In the genomic region with DNA sequence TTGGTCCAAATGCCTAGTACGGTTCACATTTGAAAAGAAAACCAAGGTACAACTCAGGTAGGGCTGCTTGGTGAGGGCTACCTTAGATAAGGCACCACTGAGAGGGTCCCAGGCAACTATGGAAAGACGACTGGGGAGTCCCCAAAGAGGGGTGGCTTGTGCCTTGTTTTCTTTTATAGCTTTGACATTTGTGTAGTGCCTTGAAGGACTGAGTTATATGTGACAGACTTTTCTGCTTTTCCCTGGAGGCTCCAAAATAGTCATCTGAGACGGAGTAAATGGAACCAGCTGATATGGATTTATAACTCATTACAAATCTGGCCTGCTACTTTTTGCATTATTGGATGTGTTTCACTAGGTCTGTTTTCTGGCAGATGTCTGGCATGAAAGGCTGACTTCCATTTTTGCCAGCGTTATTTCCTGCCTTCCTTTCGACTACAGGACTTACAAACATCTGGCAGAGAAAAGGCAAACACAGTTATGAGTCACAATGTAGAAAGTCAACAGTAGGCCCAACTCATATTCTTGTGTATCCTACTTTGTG, we compare ENCODE assay signal across 1 cellular context.
TF ChIP-seq lines count a peak whose summit lies in the region.

No MANE protein-coding gene starts in this region.

TF ChIP-seq in HepG2, 621 proteins besides CTCF, POLR2A, EP300 and RAD21 (continued from another document and continues in another):
- TF ChIP-seq, protein P1, sequence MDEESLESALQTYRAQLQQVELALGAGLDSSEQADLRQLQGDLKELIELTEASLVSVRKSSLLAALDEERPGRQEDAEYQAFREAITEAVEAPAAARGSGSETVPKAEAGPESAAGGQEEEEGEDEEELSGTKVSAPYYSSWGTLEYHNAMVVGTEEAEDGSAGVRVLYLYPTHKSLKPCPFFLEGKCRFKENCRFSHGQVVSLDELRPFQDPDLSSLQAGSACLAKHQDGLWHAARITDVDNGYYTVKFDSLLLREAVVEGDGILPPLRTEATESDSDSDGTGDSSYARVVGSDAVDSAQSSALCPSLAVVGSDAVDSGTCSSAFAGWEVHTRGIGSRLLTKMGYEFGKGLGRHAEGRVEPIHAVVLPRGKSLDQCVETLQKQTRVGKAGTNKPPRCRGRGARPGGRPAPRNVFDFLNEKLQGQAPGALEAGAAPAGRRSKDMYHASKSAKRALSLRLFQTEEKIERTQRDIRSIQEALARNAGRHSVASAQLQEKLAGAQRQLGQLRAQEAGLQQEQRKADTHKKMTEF (CRISPR knock-in tag; IDR thresholded peaks at IDR 0.05) = peak; percentile 36; the same call in 1 of the 2 replicates
- no peak for TF ChIP-seq STAT5B (CRISPR knock-in tag; IDR thresholded peaks at IDR 0.05)
- no peak for TF ChIP-seq CBX5 (CRISPR knock-in tag; IDR thresholded peaks at IDR 0.05; ENCODE audit: borderline replicate concordance)
- TF ChIP-seq MAZ (IDR thresholded peaks at IDR 0.05; ENCODE audit: borderline replicate concordance, low read depth, low read length) = no peak
- no peak for TF ChIP-seq MAZ (CRISPR knock-in tag; IDR thresholded peaks at IDR 0.05; ENCODE audit: low read depth)
- TF ChIP-seq ZFP37 (CRISPR knock-in tag; IDR thresholded peaks at IDR 0.05; ENCODE audit: borderline replicate concordance) = no peak
- TF ChIP-seq ZFP91 (CRISPR knock-in tag; IDR thresholded peaks at IDR 0.05; ENCODE audit: borderline replicate concordance) = no peak
- TF ChIP-seq KLF16 (CRISPR knock-in tag; IDR thresholded peaks at IDR 0.05) = no peak
- TF ChIP-seq ZEB1 (IDR thresholded peaks at IDR 0.05; ENCODE audit: insufficient replicate concordance, low read depth) = no peak
- no peak for TF ChIP-seq ZNF766 (CRISPR knock-in tag; IDR thresholded peaks at IDR 0.05; ENCODE audit: borderline replicate concordance)
- no peak for TF ChIP-seq DRAP1 (CRISPR knock-in tag; IDR thresholded peaks at IDR 0.05)
- TF ChIP-seq ZNF547 (CRISPR knock-in tag; IDR thresholded peaks at IDR 0.05) = no peak
- TF ChIP-seq SNAPC2 (CRISPR knock-in tag; IDR thresholded peaks at IDR 0.05) = no peak
- no peak for TF ChIP-seq SMAD9 (CRISPR knock-in tag; IDR thresholded peaks at IDR 0.05)
- TF ChIP-seq, protein P2, sequence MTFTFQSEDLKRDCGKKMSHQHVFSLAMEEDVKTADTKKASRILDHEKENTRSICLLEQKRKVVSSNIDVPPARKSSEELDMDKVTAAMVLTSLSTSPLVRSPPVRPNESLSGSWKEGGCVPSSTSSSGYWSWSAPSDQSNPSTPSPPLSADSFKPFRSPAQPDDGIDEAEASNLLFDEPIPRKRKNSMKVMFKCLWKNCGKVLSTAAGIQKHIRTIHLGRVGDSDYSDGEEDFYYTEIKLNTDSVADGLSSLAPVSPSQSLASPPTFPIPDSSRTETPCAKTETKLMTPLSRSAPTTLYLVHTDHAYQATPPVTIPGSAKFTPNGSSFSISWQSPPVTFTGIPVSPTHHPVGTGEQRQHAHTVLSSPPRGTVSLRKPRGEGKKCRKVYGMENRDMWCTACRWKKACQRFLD (CRISPR knock-in tag; IDR thresholded peaks at IDR 0.05; ENCODE audit: borderline replicate concordance) = no peak
- no peak for TF ChIP-seq SSRP1 (CRISPR knock-in tag; IDR thresholded peaks at IDR 0.05)
- no peak for TF ChIP-seq KDM5A (IDR thresholded peaks at IDR 0.05; ENCODE audit: borderline replicate concordance, low read length)
- no peak for TF ChIP-seq REL (CRISPR knock-in tag; conservative IDR thresholded peaks at IDR 0.05)
- no peak for TF ChIP-seq ZBTB49 (CRISPR knock-in tag; IDR thresholded peaks at IDR 0.05; ENCODE audit: borderline replicate concordance)
- TF ChIP-seq E2F1 (CRISPR knock-in tag; IDR thresholded peaks at IDR 0.05) = no peak
- 0 out of 2 replicates have a peak, but pooled peaks have one; percentile 29 for TF ChIP-seq ZFY (CRISPR knock-in tag; IDR thresholded peaks at IDR 0.05)
- peak; percentile 47 for TF ChIP-seq SAP130 (CRISPR knock-in tag; IDR thresholded peaks at IDR 0.05; ENCODE audit: low read depth)
- peak; percentile 65 for TF ChIP-seq TEAD3 (CRISPR knock-in tag; optimal IDR thresholded peaks at IDR 0.05; ENCODE audit: borderline replicate concordance)
- no peak for TF ChIP-seq KLF15 (CRISPR knock-in tag; IDR thresholded peaks at IDR 0.05; ENCODE audit: borderline replicate concordance)
- no peak for TF ChIP-seq SKIL (CRISPR knock-in tag; IDR thresholded peaks at IDR 0.05; ENCODE audit: borderline replicate concordance)
- TF ChIP-seq, protein P3, sequence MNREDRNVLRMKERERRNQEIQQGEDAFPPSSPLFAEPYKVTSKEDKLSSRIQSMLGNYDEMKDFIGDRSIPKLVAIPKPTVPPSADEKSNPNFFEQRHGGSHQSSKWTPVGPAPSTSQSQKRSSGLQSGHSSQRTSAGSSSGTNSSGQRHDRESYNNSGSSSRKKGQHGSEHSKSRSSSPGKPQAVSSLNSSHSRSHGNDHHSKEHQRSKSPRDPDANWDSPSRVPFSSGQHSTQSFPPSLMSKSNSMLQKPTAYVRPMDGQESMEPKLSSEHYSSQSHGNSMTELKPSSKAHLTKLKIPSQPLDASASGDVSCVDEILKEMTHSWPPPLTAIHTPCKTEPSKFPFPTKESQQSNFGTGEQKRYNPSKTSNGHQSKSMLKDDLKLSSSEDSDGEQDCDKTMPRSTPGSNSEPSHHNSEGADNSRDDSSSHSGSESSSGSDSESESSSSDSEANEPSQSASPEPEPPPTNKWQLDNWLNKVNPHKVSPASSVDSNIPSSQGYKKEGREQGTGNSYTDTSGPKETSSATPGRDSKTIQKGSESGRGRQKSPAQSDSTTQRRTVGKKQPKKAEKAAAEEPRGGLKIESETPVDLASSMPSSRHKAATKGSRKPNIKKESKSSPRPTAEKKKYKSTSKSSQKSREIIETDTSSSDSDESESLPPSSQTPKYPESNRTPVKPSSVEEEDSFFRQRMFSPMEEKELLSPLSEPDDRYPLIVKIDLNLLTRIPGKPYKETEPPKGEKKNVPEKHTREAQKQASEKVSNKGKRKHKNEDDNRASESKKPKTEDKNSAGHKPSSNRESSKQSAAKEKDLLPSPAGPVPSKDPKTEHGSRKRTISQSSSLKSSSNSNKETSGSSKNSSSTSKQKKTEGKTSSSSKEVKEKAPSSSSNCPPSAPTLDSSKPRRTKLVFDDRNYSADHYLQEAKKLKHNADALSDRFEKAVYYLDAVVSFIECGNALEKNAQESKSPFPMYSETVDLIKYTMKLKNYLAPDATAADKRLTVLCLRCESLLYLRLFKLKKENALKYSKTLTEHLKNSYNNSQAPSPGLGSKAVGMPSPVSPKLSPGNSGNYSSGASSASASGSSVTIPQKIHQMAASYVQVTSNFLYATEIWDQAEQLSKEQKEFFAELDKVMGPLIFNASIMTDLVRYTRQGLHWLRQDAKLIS (CRISPR knock-in tag; IDR thresholded peaks at IDR 0.05) = no peak
- no peak for TF ChIP-seq IRF9 (CRISPR knock-in tag; IDR thresholded peaks at IDR 0.05; ENCODE audit: borderline replicate concordance)
- TF ChIP-seq ZSCAN30 (CRISPR knock-in tag; IDR thresholded peaks at IDR 0.05) = no peak
- TF ChIP-seq MTA3 (CRISPR knock-in tag; IDR thresholded peaks at IDR 0.05) = no peak
- TF ChIP-seq ELK4 (CRISPR knock-in tag; IDR thresholded peaks at IDR 0.05; ENCODE audit: borderline replicate concordance) = no peak
- no peak for TF ChIP-seq TP53 (CRISPR knock-in tag; conservative IDR thresholded peaks at IDR 0.05)
- TF ChIP-seq ZNF451 (CRISPR knock-in tag; IDR thresholded peaks at IDR 0.05) = no peak
- TF ChIP-seq ZNF333 (CRISPR knock-in tag; IDR thresholded peaks at IDR 0.05; ENCODE audit: borderline replicate concordance) = no peak
- TF ChIP-seq ZNF235 (CRISPR knock-in tag; IDR thresholded peaks at IDR 0.05; ENCODE audit: borderline replicate concordance) = no peak
- TF ChIP-seq FOXA1 (IDR thresholded peaks at IDR 0.05) = peak; percentile 74
- peak; percentile 87 for TF ChIP-seq FOXA1 (CRISPR knock-in tag; IDR thresholded peaks at IDR 0.05)
- TF ChIP-seq, protein P4, sequence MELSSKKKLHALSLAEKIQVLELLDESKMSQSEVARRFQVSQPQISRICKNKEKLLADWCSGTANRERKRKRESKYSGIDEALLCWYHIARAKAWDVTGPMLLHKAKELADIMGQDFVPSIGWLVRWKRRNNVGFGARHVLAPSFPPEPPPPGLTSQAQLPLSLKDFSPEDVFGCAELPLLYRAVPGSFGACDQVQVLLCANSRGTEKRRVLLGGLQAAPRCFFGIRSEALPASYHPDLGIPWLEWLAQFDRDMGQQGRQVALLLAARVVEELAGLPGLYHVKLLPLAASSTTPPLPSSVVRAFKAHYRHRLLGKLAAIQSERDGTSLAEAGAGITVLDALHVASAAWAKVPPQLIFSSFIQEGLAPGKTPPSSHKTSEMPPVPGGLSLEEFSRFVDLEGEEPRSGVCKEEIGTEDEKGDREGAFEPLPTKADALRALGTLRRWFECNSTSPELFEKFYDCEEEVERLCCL (CRISPR knock-in tag; IDR thresholded peaks at IDR 0.05; ENCODE audit: borderline replicate concordance) = no peak
- TF ChIP-seq ZBTB7A (CRISPR knock-in tag; IDR thresholded peaks at IDR 0.05) = no peak
- TF ChIP-seq MED8 (CRISPR knock-in tag; IDR thresholded peaks at IDR 0.05; ENCODE audit: insufficient replicate concordance) = no peak
- TF ChIP-seq HNRNPUL1 (IDR thresholded peaks at IDR 0.05; ENCODE audit: low read depth, low read length) = no peak
- TF ChIP-seq ZSCAN22 (CRISPR knock-in tag; IDR thresholded peaks at IDR 0.05) = no peak
